4 cellular contexts compared by ENCODE assay signal in the genomic region with DNA sequence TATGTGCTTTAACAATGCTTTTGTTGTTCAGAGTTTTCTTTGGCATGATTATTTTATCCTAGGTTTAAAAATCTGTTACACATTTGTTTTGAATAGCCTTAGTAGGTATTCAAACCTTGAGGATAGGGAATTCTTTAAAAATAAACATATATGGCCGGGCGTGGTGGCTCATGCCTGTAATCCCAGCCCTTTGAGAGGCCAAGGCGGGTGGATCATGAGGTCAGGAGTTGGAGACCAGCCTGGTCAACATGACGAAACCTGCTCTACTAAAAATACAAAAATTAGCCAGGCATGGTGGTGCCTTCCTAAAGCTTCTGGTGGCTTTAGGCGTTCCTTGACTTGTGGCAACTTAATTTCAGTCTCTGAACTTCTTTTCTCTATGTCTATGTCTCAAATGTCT.
"Had no signal": no experiment of that assay in that cellular context is flagged by ENCODE, and none has a peak within 500 bp of the region (broad histone marks: within the 10 kb centered on the region; RNA-seq: fewer than 3 reads in every experiment).

No MANE protein-coding gene starts in this region.

- DNase-seq: H9, IMR-90 had no signal

- H3K4me3 ChIP-seq: GM23338, K562 had no signal

- ATAC-seq: GM23338, K562 had no signal
